8 cellular contexts compared by ENCODE assay signal in the genomic region with DNA sequence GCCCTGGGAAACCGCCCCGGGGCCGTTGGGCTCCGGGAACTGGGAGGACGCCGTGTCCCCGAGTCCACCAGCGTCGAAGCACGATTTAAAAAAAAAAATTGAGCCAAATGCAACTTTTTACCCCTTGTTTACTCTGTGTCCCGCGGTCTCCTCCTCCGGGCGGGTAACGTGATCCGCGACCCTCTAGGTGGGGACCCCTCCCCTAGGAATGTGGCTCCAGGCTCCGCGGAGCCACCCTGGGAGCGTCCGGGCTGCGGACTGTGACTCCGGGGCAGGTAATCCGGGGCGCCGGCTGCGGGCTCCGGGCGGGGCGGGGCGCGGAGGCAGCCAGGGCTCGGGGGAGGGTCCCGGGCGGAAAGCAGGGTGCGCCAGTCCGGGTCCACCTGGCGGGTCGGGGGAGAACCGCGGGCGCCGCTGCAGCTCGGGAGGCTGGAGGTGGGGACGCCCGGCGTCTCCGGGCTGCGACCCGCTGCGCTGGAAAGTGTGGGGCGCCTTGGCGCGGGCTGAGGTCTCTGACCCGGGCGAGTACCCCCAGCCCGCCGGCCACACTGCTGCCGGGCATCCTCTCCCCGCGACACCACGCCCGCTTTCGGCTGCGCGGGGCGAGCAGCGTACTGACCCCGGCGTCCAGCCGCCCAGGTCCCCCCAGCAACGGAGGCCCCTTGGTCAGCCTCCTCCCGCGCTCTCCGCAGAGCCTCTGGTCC. TPM values are rescaled to one million over a fixed set of nuclear protein-coding genes. Genes with fewer than 3 reads are reported as not detected.
DNase-seq lines count a peak whose midpoint lies in the region; TF ChIP-seq lines count a peak whose summit lies in the region.

No MANE protein-coding gene starts in this region.

- H3K27me3 Mint-ChIP-seq in T-helper 2 cell treated with Interferon-gamma antibody and Interleukin-4, amounts not matched to agents 5 μg/mL and 100 μg/mL, for 36 hours (ENCODE audit: low read depth) = peaks cover 14% of the 10 kb centered on the region

- intact Hi-C loops in breast epithelium (cut with DNase I; ENCODE audit: low total_unique reads) = no loop called here

- H3K4me3 Mint-ChIP-seq in T-helper 2 cell treated with Interferon-gamma antibody and Interleukin-4, amounts not matched to agents 5 μg/mL and 100 μg/mL, for 36 hours = peak overlapping the region; percentile 80

- H3K4me3 ChIP-seq in breast epithelium = peak overlapping the region; percentile 86 to 99 (median 98)
- H3K4me3 ChIP-seq in kidney epithelial cell (ENCODE audit: low read depth, low read length) = peak overlapping the region; percentile 81

- TF ChIP-seq CTCF in breast epithelium (IDR thresholded peaks at IDR 0.05) = no peak
- no peak for TF ChIP-seq CTCF in kidney epithelial cell (IDR thresholded peaks at IDR 0.05; ENCODE audit: insufficient read depth, low read length, poor library complexity, severe bottlenecking)

- peak; percentile 43 for DNase-seq in NK-92 treated with Interleukin-12 subunit alpha and Interleukin-12 subunit beta, amount 100 ng/mL, for 24 hours (lab: John Stamatoyannopoulos, UW)
- DNase-seq in NK-92 (lab: John Stamatoyannopoulos, UW; ENCODE audit: unreplicated experiment) (no peak), breast epithelium (ENCODE audit: low spot score in 2 of 2) (no peak), kidney epithelial cell (ENCODE audit: low read depth) (no peak), Ammon's horn (ENCODE audit: low spot score) (no peak), midbrain (lab: John Stamatoyannopoulos, UW) (no peak)
- DNase-seq in T-helper 2 cell treated with Interferon-gamma antibody and Interleukin-4, amounts not matched to agents 5 μg/mL and 100 μg/mL, for 36 hours (ENCODE audit: low spot score) = peak; percentile 35
- peak; percentile 19 for DNase-seq in stimulated activated CD4-positive, alpha-beta T cell treated with anti-CD3 and anti-CD28 coated beads, Interleukin-2, amount 100 ng/mL, for 4 hours (ENCODE audit: low read depth)

- H3K27ac ChIP-seq in breast epithelium = peak overlapping the region; percentile 93 to 96

- no peak for TF ChIP-seq POLR2A in breast epithelium (IDR thresholded peaks at IDR 0.05)

- peaks cover 0 to 4% of the 10 kb centered on the region in 2 donors for H3K4me1 ChIP-seq in breast epithelium

- H3K27me3 ChIP-seq in breast epithelium (no peaks in the 10 kb centered on the region), kidney epithelial cell (ENCODE audit: control insufficient read depth, insufficient read depth, low read length) (no peaks in the 10 kb centered on the region)

- H3K9me3 Mint-ChIP-seq in T-helper 2 cell treated with Interferon-gamma antibody and Interleukin-4, amounts not matched to agents 5 μg/mL and 100 μg/mL, for 36 hours = no peaks in the 10 kb centered on the region

- peaks cover 20% of the 10 kb centered on the region for H3K36me3 Mint-ChIP-seq in T-helper 2 cell treated with Interferon-gamma antibody and Interleukin-4, amounts not matched to agents 5 μg/mL and 100 μg/mL, for 36 hours (ENCODE audit: low read depth)

- H3K9me3 ChIP-seq in breast epithelium = no peaks in the 10 kb centered on the region

- H3K36me3 ChIP-seq in breast epithelium (no peaks in the 10 kb centered on the region), kidney epithelial cell (ENCODE audit: control insufficient read depth, insufficient read depth, low read length) (no peaks in the 10 kb centered on the region)

- H3K27ac Mint-ChIP-seq in T-helper 2 cell treated with Interferon-gamma antibody and Interleukin-4, amounts not matched to agents 5 μg/mL and 100 μg/mL, for 36 hours = peak overlapping the region; percentile 73

- H3K4me1 Mint-ChIP-seq in T-helper 2 cell treated with Interferon-gamma antibody and Interleukin-4, amounts not matched to agents 5 μg/mL and 100 μg/mL, for 36 hours (ENCODE audit: low read depth) = peaks cover 36% of the 10 kb centered on the region

RNA-seq across cellular contexts. Expression of gene HELZ, which starts 0.8 kb away (rescaled TPM):
- total RNA-seq in breast epithelium = 100 to 1,000 TPM in 1 of 3 donors, 10 to 100 TPM in 2; 66.5 to 104 (median 79.8) TPM
- total RNA-seq in kidney epithelial cell = 14.8 and 15.5 TPM in 2 replicates

Comparison
In these comparisons a context has a peak if more than half of its experiments do, and no peak if none do; other contexts are left out.
1. DNase-seq: peak in NK-92 treated with Interleukin-12 subunit alpha and Interleukin-12 subunit beta, amount 100 ng/mL, for 24 hours (single experiment), T-helper 2 cell treated with Interferon-gamma antibody and Interleukin-4, amounts not matched to agents 5 μg/mL and 100 μg/mL, for 36 hours (single experiment) and stimulated activated CD4-positive, alpha-beta T cell treated with anti-CD3 and anti-CD28 coated beads, Interleukin-2, amount 100 ng/mL, for 4 hours (single experiment); none in NK-92 (single experiment), breast epithelium (0 of 2), kidney epithelial cell (single experiment), Ammon's horn (single experiment) and midbrain (single experiment).